Comparison of ENCODE assay signal across 8 cellular contexts in genomic region chr15:92848852-92849598, GRCh38. TPM values are rescaled to one million over a fixed set of nuclear protein-coding genes. Genes with fewer than 3 reads are reported as not detected.
DNase-seq lines count a peak whose midpoint lies in the region; ATAC-seq and TF ChIP-seq lines count a peak whose summit lies in the region.

No MANE protein-coding gene starts in this region.

- H3K27ac ChIP-seq in CD8-positive, alpha-beta T cell (ENCODE audit: low read depth, low read length) = peak overlapping the region; percentile 4
- no peak overlapping the region for H3K27ac ChIP-seq in breast epithelium

- CTCF ChIA-PET in CD8-positive, alpha-beta T cell (lab: Charles Lee) = interaction anchor here (0.8 to 2.1 kb wide), 2 partner anchors 32 to 69 kb away, joined by 4 to 6 read pairs; no protein-coding TSS in a partner anchor

- no peaks in the 10 kb centered on the region for H3K36me3 Mint-ChIP-seq in CD8-positive, alpha-beta T cell
- H3K36me3 Mint-ChIP-seq in activated naive CD8-positive, alpha-beta T cell treated with anti-CD3 and anti-CD28 coated beads, Interleukin-2, amount 50 U/mL, for 24 hours (ENCODE audit: low read depth) = no peaks in the 10 kb centered on the region

- H3K9me3 ChIP-seq in CD8-positive, alpha-beta T cell (ENCODE audit: low read length) = no peaks in the 10 kb centered on the region
- no peaks in the 10 kb centered on the region for H3K9me3 ChIP-seq in breast epithelium

- TF ChIP-seq POLR2A in breast epithelium (IDR thresholded peaks at IDR 0.05) = no peak

- no peaks in the 10 kb centered on the region for H3K27me3 Mint-ChIP-seq in CD8-positive, alpha-beta T cell (ENCODE audit: low read depth)
- H3K27me3 Mint-ChIP-seq in activated naive CD8-positive, alpha-beta T cell treated with anti-CD3 and anti-CD28 coated beads, Interleukin-2, amount 50 U/mL, for 24 hours = no peaks in the 10 kb centered on the region

- peak; percentile 89 for ATAC-seq in CD8-positive, alpha-beta T cell
- ATAC-seq in GM21576 (IDR thresholded peaks at IDR 0.05; ENCODE audit: unreplicated experiment) = peak; percentile 66
- peak; percentile 96 for ATAC-seq in activated naive CD8-positive, alpha-beta T cell treated with anti-CD3 and anti-CD28 coated beads, Interleukin-2, amount 50 U/mL, for 24 hours

- POLR2A ChIA-PET in CD8-positive, alpha-beta T cell (lab: Charles Lee) = interaction anchor here (0.6 to 9.0 kb wide), 5 partner anchors 17 to 40 kb away, joined by 3 to 89 read pairs (median 10); no protein-coding TSS in a partner anchor

- intact Hi-C loops in CD8-positive, alpha-beta T cell (cut with DNase I, micrococcal nuclease) = loop anchor here (1.0 to 5.0 kb wide), 6 partner anchors 17 to 52 kb away; partner anchors contain the start of gene CHD2 (in 1 of the 2)
- intact Hi-C loops in breast epithelium (cut with DNase I; ENCODE audit: low total_unique reads) = no loop called here

- H3K27ac Mint-ChIP-seq in CD8-positive, alpha-beta T cell = peak overlapping the region; percentile 92
- H3K27ac Mint-ChIP-seq in activated naive CD8-positive, alpha-beta T cell treated with anti-CD3 and anti-CD28 coated beads, Interleukin-2, amount 50 U/mL, for 24 hours = peak overlapping the region; percentile 70

- H3K27me3 ChIP-seq in CD8-positive, alpha-beta T cell (ENCODE audit: insufficient read depth, low read length) = no peaks in the 10 kb centered on the region
- H3K27me3 ChIP-seq in breast epithelium = no peaks in the 10 kb centered on the region

- peak overlapping the region; percentile 58 for H3K4me3 Mint-ChIP-seq in CD8-positive, alpha-beta T cell
- peak overlapping the region; percentile 4 for H3K4me3 Mint-ChIP-seq in activated naive CD8-positive, alpha-beta T cell treated with anti-CD3 and anti-CD28 coated beads, Interleukin-2, amount 50 U/mL, for 24 hours

- DNase-seq in CD8-positive, alpha-beta T cell = peak in 5 of 7 experiments; percentile 17 to 65 (median 46)
- DNase-seq in NAMALWA (ENCODE audit: low spot score) (peak; percentile 43), NCI-H1048 (lab: John Stamatoyannopoulos, UW) (no peak), NOMO-1 treated with DMSO at 0.1 percent for 48 hours (lab: John Stamatoyannopoulos, UW; ENCODE audit: unreplicated experiment) (no peak), breast epithelium (ENCODE audit: low spot score in 2 of 2) (no peak)
- DNase-seq in activated naive CD8-positive, alpha-beta T cell treated with anti-CD3 and anti-CD28 coated beads, Interleukin-2, amount 50 U/mL, for 24 hours = no peak
- DNase-seq in stimulated activated CD8-positive, alpha-beta memory T cell treated with anti-CD3 and anti-CD28 coated beads, Interleukin-7, amount 100 ng/mL, for 4 hours (ENCODE audit: low read depth in 2 of 2) = peak; percentile 12 to 14

- no peaks in the 10 kb centered on the region for H3K36me3 ChIP-seq in CD8-positive, alpha-beta T cell (ENCODE audit: insufficient read depth, low read length)
- no peaks in the 10 kb centered on the region for H3K36me3 ChIP-seq in breast epithelium

- peaks cover 65% of the 10 kb centered on the region for H3K4me1 Mint-ChIP-seq in CD8-positive, alpha-beta T cell (ENCODE audit: low read depth)
- H3K4me1 Mint-ChIP-seq in activated naive CD8-positive, alpha-beta T cell treated with anti-CD3 and anti-CD28 coated beads, Interleukin-2, amount 50 U/mL, for 24 hours = peaks cover 63% of the 10 kb centered on the region

- peaks cover 55% of the 10 kb centered on the region for H3K4me1 ChIP-seq in CD8-positive, alpha-beta T cell (ENCODE audit: insufficient read depth, low read length)
- H3K4me1 ChIP-seq in breast epithelium = no peaks in the 10 kb centered on the region

- no peak for TF ChIP-seq CTCF in CD8-positive, alpha-beta T cell (IDR thresholded peaks at IDR 0.05)
- no peak for TF ChIP-seq CTCF in breast epithelium (IDR thresholded peaks at IDR 0.05)

- peak overlapping the region; percentile 21 for H3K4me3 ChIP-seq in CD8-positive, alpha-beta T cell (ENCODE audit: low read depth, low read length)
- no peak overlapping the region for H3K4me3 ChIP-seq in breast epithelium

- no peaks in the 10 kb centered on the region for H3K9me3 Mint-ChIP-seq in CD8-positive, alpha-beta T cell
- H3K9me3 Mint-ChIP-seq in activated naive CD8-positive, alpha-beta T cell treated with anti-CD3 and anti-CD28 coated beads, Interleukin-2, amount 50 U/mL, for 24 hours = no peaks in the 10 kb centered on the region

RNA-seq across cellular contexts. Expression of gene CHD2, which starts 51.1 kb away (rescaled TPM):
- total RNA-seq in CD8-positive, alpha-beta T cell = 100 to 1,000 TPM; 615 to 669 TPM
- 100 to 1,000 TPM; 137 to 215 (median 197) TPM for total RNA-seq in breast epithelium

Comparison
In these comparisons a context has a peak if more than half of its experiments do, and no peak if none do; other contexts are left out.
1. DNase-seq: peak in CD8-positive, alpha-beta T cell (5 of 7), NAMALWA (single experiment) and stimulated activated CD8-positive, alpha-beta memory T cell treated with anti-CD3 and anti-CD28 coated beads, Interleukin-7, amount 100 ng/mL, for 4 hours (2 of 2); none in activated naive CD8-positive, alpha-beta T cell treated with anti-CD3 and anti-CD28 coated beads, Interleukin-2, amount 50 U/mL, for 24 hours (single experiment), NCI-H1048 (single experiment), NOMO-1 treated with DMSO at 0.1 percent for 48 hours (single experiment) and breast epithelium (0 of 2).
2. Peak in every context shown above with its lines, with median percentiles within 50 percentile points of each other: ATAC-seq.